3 cellular contexts compared by ENCODE assay signal in the genomic region with DNA sequence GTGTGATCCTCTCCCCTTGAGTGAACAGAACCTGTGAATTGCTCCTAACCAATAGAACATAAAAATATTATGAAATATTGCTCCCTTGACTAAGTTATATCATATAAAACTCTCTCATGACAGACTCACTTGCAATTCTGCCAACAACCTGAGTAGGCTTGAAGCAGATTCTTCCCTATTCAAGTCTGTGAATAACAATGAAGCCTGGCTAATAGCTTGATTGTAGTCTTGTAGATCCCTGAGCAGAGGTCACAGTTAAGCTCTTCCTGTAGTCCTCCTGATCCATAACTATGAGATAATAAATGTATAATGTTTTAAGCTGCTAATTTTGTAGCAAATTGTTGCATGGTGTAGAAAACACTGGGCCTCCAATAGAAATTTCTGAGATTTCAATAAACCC.
"Had no signal": no experiment of that assay in that cellular context is flagged by ENCODE, and none has a peak within 500 bp of the region (broad histone marks: within the 10 kb centered on the region; RNA-seq: fewer than 3 reads in every experiment).

No MANE protein-coding gene starts in this region.

- DNase-seq: GDM1, GF-D8 had no signal

- H3K4me3 ChIP-seq: GM12878 had no signal

- ATAC-seq: GM12878 had no signal
